8 cellular contexts compared by ENCODE assay signal in genomic region chr19:10290439-10290875, GRCh38. TPM values are rescaled to one million over a fixed set of nuclear protein-coding genes. Genes with fewer than 3 reads are reported as not detected.
A peak's percentile ranks its signal among the peaks of the same experiment; 100 is the strongest.
DNase-seq lines count a peak whose midpoint lies in the region; ATAC-seq and TF ChIP-seq lines count a peak whose summit lies in the region.

No MANE protein-coding gene starts in this region.

- H3K4me1 ChIP-seq in Loucy (ENCODE audit: insufficient read depth, low read length, poor library complexity, severe bottlenecking) (peaks cover 29% of the 10 kb centered on the region), breast epithelium (peaks cover 26% of the 10 kb centered on the region in 2 donors)

- H3K27ac ChIP-seq in breast epithelium = no peak overlapping the region

- H3K4me3 ChIP-seq in Loucy (ENCODE audit: low read length, poor library complexity, severe bottlenecking) (no peak overlapping the region), breast epithelium (peak overlapping the region; percentile 26 to 72 (median 54))

- peaks cover 3% of the 10 kb centered on the region; the same call in 1 of the 2 replicates for H3K36me3 ChIP-seq in Loucy (ENCODE audit: insufficient read depth, low read length)
- no peaks in the 10 kb centered on the region for H3K36me3 ChIP-seq in breast epithelium

- no peaks in the 10 kb centered on the region for H3K9me3 ChIP-seq in Loucy (ENCODE audit: insufficient read depth, low read depth, low read length)
- H3K9me3 ChIP-seq in breast epithelium = no peaks in the 10 kb centered on the region

- H3K36me3 Mint-ChIP-seq in nephron progenitor cell (ENCODE audit: low read depth) = no peaks in the 10 kb centered on the region

- H3K4me2 ChIP-seq in Loucy (ENCODE audit: low read depth, low read length, poor library complexity, severe bottlenecking) = peak overlapping the region; percentile 83

- no peaks in the 10 kb centered on the region for H3K9me3 Mint-ChIP-seq in nephron progenitor cell

- H3K4me1 Mint-ChIP-seq in nephron progenitor cell = peaks cover 31% of the 10 kb centered on the region

- peak; percentile 44 for DNase-seq in DMS79 treated with DMSO at 0.1 percent for 48 hours (lab: John Stamatoyannopoulos, UW)
- no peak for DNase-seq in breast epithelium (ENCODE audit: low spot score in 2 of 2)
- peak; percentile 36 for DNase-seq in nephron progenitor cell
- DNase-seq in NK-92 (lab: John Stamatoyannopoulos, UW; ENCODE audit: unreplicated experiment) = no peak
- DNase-seq in activated CD4-positive, CD25-positive, alpha-beta regulatory T cell treated with anti-CD3 and anti-CD28 coated beads, Interleukin-2, amount 50 U/mL, for 72 hours = no peak

- no peak for ATAC-seq in HG03342 (IDR thresholded peaks at IDR 0.05; ENCODE audit: unreplicated experiment)
- no peak for ATAC-seq in HG03097 (IDR thresholded peaks at IDR 0.05; ENCODE audit: low FRiP score, unreplicated experiment)

- no peak for TF ChIP-seq POLR2A in breast epithelium (IDR thresholded peaks at IDR 0.05)

- H3K9me2 ChIP-seq in Loucy (replicated peaks; ENCODE audit: low read depth, low read length) = no peaks in the 10 kb centered on the region

- intact Hi-C loops in breast epithelium (cut with DNase I; ENCODE audit: low total_unique reads) = no loop called here

- no peaks in the 10 kb centered on the region for H3K27me3 ChIP-seq in Loucy (ENCODE audit: insufficient read depth, low read length, poor library complexity, severe bottlenecking)
- peaks cover 24 to 70% of the 10 kb centered on the region in 2 donors for H3K27me3 ChIP-seq in breast epithelium

- no peak overlapping the region for H2AFZ ChIP-seq in Loucy (ENCODE audit: low read length)

- H3K27ac Mint-ChIP-seq in nephron progenitor cell = no peak overlapping the region

- H3K4me3 Mint-ChIP-seq in nephron progenitor cell = peak overlapping the region; percentile 69

- H3K79me2 ChIP-seq in Loucy (ENCODE audit: insufficient read depth, low read length) = no peaks in the 10 kb centered on the region

- TF ChIP-seq CTCF in Loucy (conservative IDR thresholded peaks at IDR 0.05; ENCODE audit: low read length) = no peak
- TF ChIP-seq CTCF in breast epithelium (IDR thresholded peaks at IDR 0.05) = no peak
- TF ChIP-seq CTCF in nephron progenitor cell (IDR thresholded peaks at IDR 0.05) = no peak

- no peak overlapping the region for H3K9ac ChIP-seq in Loucy (ENCODE audit: low read depth, low read length, poor library complexity, severe bottlenecking)

- no peaks in the 10 kb centered on the region for H3F3A ChIP-seq in Loucy (ENCODE audit: low read depth)

- peaks cover 100% of the 10 kb centered on the region for H3K27me3 Mint-ChIP-seq in nephron progenitor cell (ENCODE audit: low read depth, poor library complexity)

- H4K20me1 ChIP-seq in Loucy (ENCODE audit: insufficient read depth, low read length, poor library complexity, severe bottlenecking) = no peaks in the 10 kb centered on the region

RNA-seq across cellular contexts. Expression of gene ICAM5, which starts 0.7 kb away (rescaled TPM):
- 1 to 10 TPM in 2 of 3 donors, under 1 TPM in 1; 0.64 to 1.8 (median 1.3) TPM for total RNA-seq in breast epithelium

RNA-seq across cellular contexts. Expression of gene ICAM4, which starts 3.7 kb away (rescaled TPM):
- 1 to 10 TPM in 2 of 3 donors, not detected in 1; 1.1 to 1.6 TPM for total RNA-seq in breast epithelium

RNA-seq across cellular contexts. Expression of gene ZGLP1, which starts 19.2 kb away (rescaled TPM):
- 1 to 10 TPM; 1.3 to 4.4 (median 3.3) TPM for total RNA-seq in breast epithelium

RNA-seq across cellular contexts. Expression of gene ICAM1, which starts 19.5 kb away (rescaled TPM):
- 10 to 100 TPM; 20.6 to 52.2 (median 20.8) TPM for total RNA-seq in breast epithelium

RNA-seq across cellular contexts. Expression of gene FDX2, which starts 25.4 kb away (rescaled TPM):
- 10 to 100 TPM; 14.7 to 19.9 (median 15.7) TPM for total RNA-seq in breast epithelium

Comparison
In these comparisons a context has a peak if more than half of its experiments do, and no peak if none do; other contexts are left out.
1. DNase-seq: peak in DMS79 treated with DMSO at 0.1 percent for 48 hours (single experiment) and nephron progenitor cell (single experiment); none in breast epithelium (0 of 2), NK-92 (single experiment) and activated CD4-positive, CD25-positive, alpha-beta regulatory T cell treated with anti-CD3 and anti-CD28 coated beads, Interleukin-2, amount 50 U/mL, for 72 hours (single experiment).